ENCODE assay signal across 22 cellular contexts in the genomic region with DNA sequence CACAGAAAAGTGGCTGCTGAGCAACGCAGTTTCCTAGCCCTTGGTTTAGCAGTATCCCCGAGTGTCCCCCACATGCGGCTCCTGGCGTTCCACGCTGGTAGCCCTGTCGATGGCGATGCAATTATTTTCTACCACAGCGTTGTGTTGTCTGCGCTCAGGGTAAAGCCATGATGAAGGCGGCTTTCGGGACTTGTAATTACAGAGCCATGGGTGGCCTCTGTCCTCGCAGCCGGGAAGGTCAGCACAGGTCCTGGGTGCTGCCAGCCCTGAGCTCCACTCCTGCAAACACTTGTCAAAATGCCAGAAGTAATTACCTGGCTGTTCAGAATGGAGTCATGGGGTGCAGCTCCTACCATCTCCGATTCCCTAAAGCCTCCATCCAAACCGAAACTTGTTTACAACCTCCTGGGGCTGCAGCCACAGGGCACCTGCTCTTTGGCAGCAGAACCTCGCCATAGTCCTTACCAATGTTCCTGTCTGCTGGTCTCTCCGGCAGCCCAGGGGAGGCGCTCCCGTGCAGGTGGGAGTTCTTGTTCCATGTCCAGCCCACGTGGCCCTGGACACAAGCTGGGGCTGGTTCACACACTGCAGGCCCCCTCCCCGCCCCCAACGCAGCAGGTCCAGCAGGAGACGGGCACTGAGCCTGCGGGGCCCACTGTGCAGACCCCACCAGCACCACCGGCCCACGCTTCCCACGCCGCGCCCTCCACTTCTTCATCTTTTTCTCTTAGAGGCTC.
A peak's percentile ranks its signal among the peaks of the same experiment; 100 is the strongest.
DNase-seq lines count a peak whose midpoint lies in the region; ATAC-seq and TF ChIP-seq lines count a peak whose summit lies in the region.
"Had no signal": no experiment of that assay in that cellular context is flagged by ENCODE, and none has a peak within 500 bp of the region (broad histone marks: within the 10 kb centered on the region; RNA-seq: fewer than 3 reads in every experiment).

No MANE protein-coding gene starts in this region.

- H3K9me3 ChIP-seq in left lung = no peaks in the 10 kb centered on the region
- no peaks in the 10 kb centered on the region for H3K9me3 ChIP-seq in vagina
- H3K9me3 ChIP-seq: neutrophil, right atrium auricular region had no signal

- TF ChIP-seq POLR2A in vagina (IDR thresholded peaks at IDR 0.05) = no peak

- no peaks in the 10 kb centered on the region for H3K4me1 Mint-ChIP-seq in activated CD4-positive, alpha-beta T cell treated with anti-CD3 and anti-CD28 coated beads, Interleukin-2, amount 10 ng/mL, durations not matched to agents 7 days and 5 days
- H3K4me1 Mint-ChIP-seq: activated naive CD4-positive, alpha-beta T cell treated with anti-CD3 and anti-CD28 coated beads, Interleukin-2, amount 10 ng/mL, durations not matched to agents 7 days and 5 days had no signal

- H3K36me3 ChIP-seq in left lung (no peaks in the 10 kb centered on the region), vagina (no peaks in the 10 kb centered on the region)
- H3K36me3 ChIP-seq: neutrophil, right atrium auricular region had no signal

- no peaks in the 10 kb centered on the region for H3K9me3 Mint-ChIP-seq in activated CD4-positive, alpha-beta T cell treated with anti-CD3 and anti-CD28 coated beads, Interleukin-2, amount 10 ng/mL, durations not matched to agents 7 days and 5 days

- H3K36me3 Mint-ChIP-seq in activated CD4-positive, alpha-beta T cell treated with anti-CD3 and anti-CD28 coated beads, Interleukin-2, amount 10 ng/mL, durations not matched to agents 7 days and 5 days (ENCODE audit: low read depth) = no peaks in the 10 kb centered on the region
- H3K36me3 Mint-ChIP-seq: activated naive CD4-positive, alpha-beta T cell treated with anti-CD3 and anti-CD28 coated beads, Interleukin-2, amount 10 ng/mL, durations not matched to agents 7 days and 5 days had no signal

- no peak for ATAC-seq in left lung
- ATAC-seq in HG03439 (IDR thresholded peaks at IDR 0.05; ENCODE audit: unreplicated experiment) = no peak

- CTCF ChIA-PET in activated CD4-positive, alpha-beta T cell treated with anti-CD3 and anti-CD28 coated beads, Interleukin-2, amount 10 ng/mL, durations not matched to agents 7 days and 5 days (lab: Charles Lee) = no interaction called here

- TF ChIP-seq CTCF in left lung (IDR thresholded peaks at IDR 0.05) = no peak
- no peak for TF ChIP-seq CTCF in vagina (IDR thresholded peaks at IDR 0.05)

- H3K4me3 ChIP-seq in left lung (no peak overlapping the region), vagina (no peak overlapping the region)
- H3K4me3 ChIP-seq: A549, BLaER1, lung, right atrium auricular region had no signal

- peak; percentile 98 for DNase-seq in COR-L47 (lab: John Stamatoyannopoulos, UW)
- DNase-seq in NCI-H146 (lab: John Stamatoyannopoulos, UW) = peak; percentile 98
- DNase-seq in NCI-H748 (lab: John Stamatoyannopoulos, UW; ENCODE audit: unreplicated experiment) = peak; percentile 80
- peak; percentile 7 to 78 for DNase-seq in left lung
- DNase-seq in vagina (ENCODE audit: extremely low spot score in 2 of 2) = no peak
- DNase-seq in NCI-H446 treated with DMSO at 0.1 percent for 48 hours (lab: John Stamatoyannopoulos, UW) = no peak
- DNase-seq in activated CD4-positive, alpha-beta T cell treated with anti-CD3 and anti-CD28 coated beads, Interleukin-2, amount 10 ng/mL, durations not matched to agents 7 days and 5 days = no peak
- DNase-seq: activated CD4-positive, alpha-beta T cell treated with anti-CD3 and anti-CD28 coated beads for 1 hour; activated naive CD4-positive, alpha-beta T cell treated with anti-CD3 and anti-CD28 coated beads, Interleukin-2, amount 10 ng/mL, durations not matched to agents 7 days and 5 days; activated T-cell treated with anti-CD3 and anti-CD28 coated beads, Interleukin-2, amount 50 U/mL, for 48 hours; central memory CD4-positive, alpha-beta T cell; erythroblast; foreskin melanocyte; GF-D8; stimulated activated CD4-positive, alpha-beta T cell treated with anti-CD3 and anti-CD28 coated beads, Interleukin-15, amount 100 ng/mL, for 24 hours; substantia nigra had no signal

- H3K27ac Mint-ChIP-seq in activated CD4-positive, alpha-beta T cell treated with anti-CD3 and anti-CD28 coated beads, Interleukin-2, amount 10 ng/mL, durations not matched to agents 7 days and 5 days = no peak overlapping the region
- H3K27ac Mint-ChIP-seq: activated naive CD4-positive, alpha-beta T cell treated with anti-CD3 and anti-CD28 coated beads, Interleukin-2, amount 10 ng/mL, durations not matched to agents 7 days and 5 days had no signal

- POLR2A ChIA-PET in activated CD4-positive, alpha-beta T cell treated with anti-CD3 and anti-CD28 coated beads, Interleukin-2, amount 10 ng/mL, durations not matched to agents 7 days and 5 days (lab: Charles Lee) = no interaction called here

- H3K27me3 ChIP-seq in left lung = peaks cover 0 to 6% of the 10 kb centered on the region in 2 donors
- no peaks in the 10 kb centered on the region for H3K27me3 ChIP-seq in vagina
- H3K27me3 ChIP-seq: BLaER1, neutrophil, right atrium auricular region had no signal

- H3K4me3 Mint-ChIP-seq in activated CD4-positive, alpha-beta T cell treated with anti-CD3 and anti-CD28 coated beads, Interleukin-2, amount 10 ng/mL, durations not matched to agents 7 days and 5 days = no peak overlapping the region
- H3K4me3 Mint-ChIP-seq: activated naive CD4-positive, alpha-beta T cell treated with anti-CD3 and anti-CD28 coated beads, Interleukin-2, amount 10 ng/mL, durations not matched to agents 7 days and 5 days had no signal

- intact Hi-C loops in left lung (cut with DNase I) (no loop called here), vagina (cut with DNase I) (no loop called here)

- H3K27ac ChIP-seq in left lung (no peak overlapping the region), vagina (no peak overlapping the region)
- H3K27ac ChIP-seq: A549, BLaER1, neutrophil, right atrium auricular region had no signal

- no peaks in the 10 kb centered on the region for H3K4me1 ChIP-seq in left lung
- H3K4me1 ChIP-seq in vagina = no peaks in the 10 kb centered on the region
- H3K4me1 ChIP-seq: A549, BLaER1, right atrium auricular region had no signal

- H3K27me3 Mint-ChIP-seq in activated CD4-positive, alpha-beta T cell treated with anti-CD3 and anti-CD28 coated beads, Interleukin-2, amount 10 ng/mL, durations not matched to agents 7 days and 5 days = no peaks in the 10 kb centered on the region
- H3K27me3 Mint-ChIP-seq: activated naive CD4-positive, alpha-beta T cell treated with anti-CD3 and anti-CD28 coated beads, Interleukin-2, amount 10 ng/mL, durations not matched to agents 7 days and 5 days had no signal

Comparison
In these comparisons a context has a peak if more than half of its experiments do, and no peak if none do; other contexts are left out.
1. DNase-seq: peak in COR-L47 (single experiment), NCI-H146 (single experiment), NCI-H748 (single experiment) and left lung (2 of 2); none in vagina (0 of 2), NCI-H446 treated with DMSO at 0.1 percent for 48 hours (single experiment) and activated CD4-positive, alpha-beta T cell treated with anti-CD3 and anti-CD28 coated beads, Interleukin-2, amount 10 ng/mL, durations not matched to agents 7 days and 5 days (single experiment).